12 cellular contexts compared by ENCODE assay signal in genomic region chr3:126287171-126287535, GRCh38.
A peak's percentile ranks its signal among the peaks of the same experiment; 100 is the strongest.
DNase-seq lines count a peak whose midpoint lies in the region; ATAC-seq, FAIRE-seq and TF ChIP-seq lines count a peak whose summit lies in the region.
"Had no signal": no experiment of that assay in that cellular context is flagged by ENCODE, and none has a peak within 500 bp of the region (broad histone marks: within the 10 kb centered on the region; RNA-seq: fewer than 3 reads in every experiment).

No MANE protein-coding gene starts in this region.

- peak overlapping the region; percentile 66 for H3K27ac ChIP-seq in angular gyrus (ENCODE audit: low read depth, low read length)
- peak overlapping the region; percentile 90 for H3K27ac ChIP-seq in left ventricle myocardium inferior (replicated peaks)
- H3K27ac ChIP-seq in pancreas: peak overlapping the region; percentile 27 to 59 (median 40)

- ATAC-seq in pancreas: peak; percentile 12 to 24 (median 16)
- ATAC-seq in stimulated activated naive B cell treated with anti-CD40 and anti-IgM and Interleukin-4, amounts not matched to agents 10 μg/mL and 1 μg/mL and 100 μg/mL, for 72 hours (replicated peaks): no peak
- no peak for ATAC-seq in GM21423 (IDR thresholded peaks at IDR 0.05; ENCODE audit: unreplicated experiment)
- ATAC-seq: stimulated activated naive CD8-positive, alpha-beta T cell treated with anti-CD3 and anti-CD28 coated beads, Interleukin-15, amount 100 ng/mL, for 72 hours had no signal

- peak overlapping the region; percentile 38 for H3K4me3 ChIP-seq in AG09309 (ENCODE audit: control insufficient read depth, low read depth, low read length)
- H3K4me3 ChIP-seq in left ventricle myocardium inferior: peak overlapping the region; percentile 62
- H3K4me3 ChIP-seq in pancreas: peak overlapping the region in 3 of 4 donors; percentile 24 to 56 (median 40)

- TF ChIP-seq CTCF in AG09309 (IDR thresholded peaks at IDR 0.05; ENCODE audit: control insufficient read depth, insufficient read depth, low read depth, low read length, missing control alignments) (no peak), left ventricle myocardium inferior (IDR thresholded peaks at IDR 0.05; ENCODE audit: borderline replicate concordance) (no peak), pancreas (IDR thresholded peaks at IDR 0.05) (no peak)

- H3K4me1 Mint-ChIP-seq in stimulated activated naive B cell treated with anti-CD40 and anti-IgM and Interleukin-4, amounts not matched to agents 10 μg/mL and 1 μg/mL and 100 μg/mL, for 72 hours: peaks cover 3 to 9% of the 10 kb centered on the region in 2 donors

- no peak for FAIRE-seq in pancreas (lab: Jason Lieb, UNC)

- H3K9me3 Mint-ChIP-seq in stimulated activated naive B cell treated with anti-CD40 and anti-IgM and Interleukin-4, amounts not matched to agents 10 μg/mL and 1 μg/mL and 100 μg/mL, for 72 hours: peaks cover 0 to under 1% of the 10 kb centered on the region in 2 donors
- H3K9me3 Mint-ChIP-seq: stimulated activated naive CD8-positive, alpha-beta T cell treated with anti-CD3 and anti-CD28 coated beads, Interleukin-15, amount 100 ng/mL, for 72 hours had no signal

- no peaks in the 10 kb centered on the region for H3K36me3 Mint-ChIP-seq in stimulated activated naive B cell treated with anti-CD40 and anti-IgM and Interleukin-4, amounts not matched to agents 10 μg/mL and 1 μg/mL and 100 μg/mL, for 72 hours

- intact Hi-C loops in left ventricle myocardium inferior (cut with micrococcal nuclease) (no loop called here), pancreas (cut with DNase I) (no loop called here)

- H3K4me1 ChIP-seq in left ventricle myocardium inferior (peaks cover 42% of the 10 kb centered on the region), pancreas (peaks cover 13 to 17% (median 14%) of the 10 kb centered on the region in 3 donors)

- peaks cover 7% of the 10 kb centered on the region for H3K27me3 ChIP-seq in left ventricle myocardium inferior (ENCODE audit: low read depth)
- no peaks in the 10 kb centered on the region for H3K27me3 ChIP-seq in pancreas

- H3K27me3 Mint-ChIP-seq in stimulated activated naive B cell treated with anti-CD40 and anti-IgM and Interleukin-4, amounts not matched to agents 10 μg/mL and 1 μg/mL and 100 μg/mL, for 72 hours: peaks cover 37 to 47% of the 10 kb centered on the region in 2 donors

- no peaks in the 10 kb centered on the region for H3K36me3 ChIP-seq in left ventricle myocardium inferior
- H3K36me3 ChIP-seq in pancreas: no peaks in the 10 kb centered on the region

- H3K9me3 ChIP-seq in left ventricle myocardium inferior (replicated peaks) (no peaks in the 10 kb centered on the region), pancreas (no peaks in the 10 kb centered on the region)

- WGBS in pancreas, 2 donors: 28 to 34% methylated on average over 7 of the region's 7 CpGs

- H3K27ac Mint-ChIP-seq in stimulated activated naive B cell treated with anti-CD40 and anti-IgM and Interleukin-4, amounts not matched to agents 10 μg/mL and 1 μg/mL and 100 μg/mL, for 72 hours: no peak overlapping the region
- H3K27ac Mint-ChIP-seq: B cell; stimulated activated naive CD8-positive, alpha-beta T cell treated with anti-CD3 and anti-CD28 coated beads, Interleukin-15, amount 100 ng/mL, for 72 hours had no signal

- DNase-seq in AG09309 (ENCODE audit: low read depth): no peak
- DNase-seq in left ventricle myocardium inferior: no peak
- DNase-seq in pancreas: no peak
- DNase-seq in HT-29 (ENCODE audit: low spot score): no peak
- no peak for DNase-seq in stimulated activated naive B cell treated with anti-CD40 and anti-IgM and Interleukin-4, amounts not matched to agents 10 μg/mL and 1 μg/mL and 100 μg/mL, for 72 hours
- no peak for DNase-seq in NCI-H510A treated with DMSO at 0.1 percent for 48 hours (lab: John Stamatoyannopoulos, UW)
- DNase-seq: activated gamma-delta T cell treated with Interleukin-2 at 50 U/mL for 16 hours; NCI-H446 treated with DMSO at 0.1 percent for 48 hours; stimulated activated naive CD8-positive, alpha-beta T cell treated with anti-CD3 and anti-CD28 coated beads, Interleukin-15, amount 100 ng/mL, for 72 hours had no signal

- H3K4me3 Mint-ChIP-seq in stimulated activated naive B cell treated with anti-CD40 and anti-IgM and Interleukin-4, amounts not matched to agents 10 μg/mL and 1 μg/mL and 100 μg/mL, for 72 hours: no peak overlapping the region
- H3K4me3 Mint-ChIP-seq: B cell had no signal

Comparison
In these comparisons a context has a peak if more than half of its experiments do, and no peak if none do; other contexts are left out.
1. H3K27ac ChIP-seq: peak in every context shown above with its lines; median percentile 90 in left ventricle myocardium inferior; 66 in angular gyrus; 40 in pancreas.
2. ATAC-seq: peak in pancreas (4 of 4); none in stimulated activated naive B cell treated with anti-CD40 and anti-IgM and Interleukin-4, amounts not matched to agents 10 μg/mL and 1 μg/mL and 100 μg/mL, for 72 hours (0 of 2) and GM21423 (single experiment).
3. Peak in every context shown above with its lines, with median percentiles within 50 percentile points of each other: H3K4me3 ChIP-seq.